Comparison of ENCODE assay signal across 1 cellular context in genomic region chr16:83701494-83701893, GRCh38.
TF ChIP-seq lines count a peak whose summit lies in the region.

No MANE protein-coding gene starts in this region.

TF ChIP-seq in HepG2, 621 proteins besides CTCF, POLR2A, EP300 and RAD21 (continued from another document and continues in another):
- TF ChIP-seq, protein P1, sequence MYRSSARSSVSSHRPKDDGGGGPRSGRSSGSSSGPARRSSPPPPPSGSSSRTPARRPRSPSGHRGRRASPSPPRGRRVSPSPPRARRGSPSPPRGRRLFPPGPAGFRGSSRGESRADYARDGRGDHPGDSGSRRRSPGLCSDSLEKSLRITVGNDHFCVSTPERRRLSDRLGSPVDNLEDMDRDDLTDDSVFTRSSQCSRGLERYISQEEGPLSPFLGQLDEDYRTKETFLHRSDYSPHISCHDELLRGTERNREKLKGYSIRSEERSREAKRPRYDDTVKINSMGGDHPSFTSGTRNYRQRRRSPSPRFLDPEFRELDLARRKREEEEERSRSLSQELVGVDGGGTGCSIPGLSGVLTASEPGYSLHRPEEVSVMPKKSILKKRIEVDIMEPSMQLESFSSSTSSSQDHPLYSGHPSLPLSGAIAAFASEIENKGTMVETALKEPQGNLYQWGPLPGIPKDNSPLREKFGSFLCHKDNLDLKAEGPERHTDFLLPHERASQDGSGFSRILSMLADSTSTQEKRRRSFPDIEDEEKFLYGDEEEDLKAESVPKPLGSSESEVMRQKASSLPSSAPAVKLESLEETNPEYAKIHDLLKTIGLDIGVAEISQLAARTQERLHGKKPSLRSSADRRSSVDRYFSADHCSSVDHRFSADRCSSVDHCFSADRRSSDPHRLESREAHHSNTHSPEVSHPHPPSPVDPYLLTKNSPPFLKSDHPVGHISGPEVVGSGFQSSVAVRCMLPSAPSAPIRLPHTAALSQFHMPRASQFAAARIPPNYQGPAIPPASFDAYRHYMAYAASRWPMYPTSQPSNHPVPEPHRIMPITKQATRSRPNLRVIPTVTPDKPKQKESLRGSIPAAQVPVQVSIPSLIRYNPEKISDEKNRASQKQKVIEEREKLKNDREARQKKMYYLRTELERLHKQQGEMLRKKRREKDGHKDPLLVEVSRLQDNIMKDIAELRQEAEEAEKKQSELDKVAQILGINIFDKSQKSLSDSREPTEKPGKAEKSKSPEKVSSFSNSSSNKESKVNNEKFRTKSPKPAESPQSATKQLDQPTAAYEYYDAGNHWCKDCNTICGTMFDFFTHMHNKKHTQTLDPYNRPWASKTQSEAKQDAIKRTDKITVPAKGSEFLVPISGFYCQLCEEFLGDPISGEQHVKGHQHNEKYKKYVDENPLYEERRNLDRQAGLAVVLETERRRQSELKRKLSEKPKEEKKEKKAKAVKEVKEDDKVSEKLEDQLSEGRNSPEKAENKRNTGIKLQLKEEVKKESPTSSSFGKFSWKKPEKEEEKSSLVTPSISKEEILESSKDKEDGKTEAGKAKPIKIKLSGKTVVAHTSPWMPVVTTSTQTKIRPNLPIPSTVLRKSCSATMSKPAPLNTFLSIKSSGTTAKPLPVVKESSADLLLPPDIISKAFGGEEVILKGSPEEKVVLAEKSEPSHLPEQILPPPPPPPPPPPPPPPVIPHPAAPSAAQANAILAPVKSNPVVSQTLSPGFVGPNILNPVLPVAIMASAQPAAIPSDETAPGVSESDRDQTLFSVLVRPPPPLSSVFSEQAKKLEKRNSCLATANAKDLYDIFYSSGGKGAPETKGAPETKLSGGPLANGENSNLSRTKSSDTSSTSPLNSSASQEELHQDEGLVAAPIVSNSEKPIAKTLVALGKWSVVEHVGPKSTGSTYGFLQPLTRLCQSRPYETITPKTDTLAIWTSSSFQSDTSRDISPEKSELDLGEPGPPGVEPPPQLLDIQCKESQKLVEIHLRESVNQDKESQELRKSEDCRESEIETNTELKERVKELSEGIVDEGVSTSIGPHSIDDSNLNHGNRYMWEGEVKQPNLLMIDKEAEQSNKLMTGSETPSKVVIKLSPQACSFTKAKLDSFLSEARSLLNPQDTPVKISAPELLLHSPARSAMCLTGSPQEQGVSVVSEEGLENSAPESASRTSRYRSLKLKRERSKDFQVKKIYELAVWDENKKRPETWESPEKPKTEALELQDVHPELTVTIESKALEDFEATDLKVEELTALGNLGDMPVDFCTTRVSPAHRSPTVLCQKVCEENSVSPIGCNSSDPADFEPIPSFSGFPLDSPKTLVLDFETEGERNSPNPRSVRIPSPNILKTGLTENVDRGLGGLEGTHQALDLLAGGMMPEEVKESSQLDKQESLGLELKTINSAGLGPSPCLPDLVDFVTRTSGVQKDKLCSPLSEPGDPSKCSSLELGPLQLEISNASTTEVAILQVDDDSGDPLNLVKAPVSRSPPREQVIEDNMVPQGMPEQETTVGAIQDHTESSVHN (CRISPR knock-in tag; IDR thresholded peaks at IDR 0.05) = no peak
- TF ChIP-seq ZMAT5 (CRISPR knock-in tag; IDR thresholded peaks at IDR 0.05; ENCODE audit: borderline replicate concordance, low read depth) = no peak
- no peak for TF ChIP-seq ZNF773 (CRISPR knock-in tag; IDR thresholded peaks at IDR 0.05; ENCODE audit: borderline replicate concordance)
- no peak for TF ChIP-seq SAFB2 (CRISPR knock-in tag; IDR thresholded peaks at IDR 0.05; ENCODE audit: borderline replicate concordance, low read depth)
- TF ChIP-seq HES4 (CRISPR knock-in tag; IDR thresholded peaks at IDR 0.05; ENCODE audit: borderline replicate concordance) = peak; percentile 60; the same call in 1 of the 2 replicates
- TF ChIP-seq, protein P2, sequence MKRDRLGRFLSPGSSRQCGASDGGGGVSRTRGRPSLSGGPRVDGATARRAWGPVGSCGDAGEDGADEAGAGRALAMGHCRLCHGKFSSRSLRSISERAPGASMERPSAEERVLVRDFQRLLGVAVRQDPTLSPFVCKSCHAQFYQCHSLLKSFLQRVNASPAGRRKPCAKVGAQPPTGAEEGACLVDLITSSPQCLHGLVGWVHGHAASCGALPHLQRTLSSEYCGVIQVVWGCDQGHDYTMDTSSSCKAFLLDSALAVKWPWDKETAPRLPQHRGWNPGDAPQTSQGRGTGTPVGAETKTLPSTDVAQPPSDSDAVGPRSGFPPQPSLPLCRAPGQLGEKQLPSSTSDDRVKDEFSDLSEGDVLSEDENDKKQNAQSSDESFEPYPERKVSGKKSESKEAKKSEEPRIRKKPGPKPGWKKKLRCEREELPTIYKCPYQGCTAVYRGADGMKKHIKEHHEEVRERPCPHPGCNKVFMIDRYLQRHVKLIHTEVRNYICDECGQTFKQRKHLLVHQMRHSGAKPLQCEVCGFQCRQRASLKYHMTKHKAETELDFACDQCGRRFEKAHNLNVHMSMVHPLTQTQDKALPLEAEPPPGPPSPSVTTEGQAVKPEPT (CRISPR knock-in tag; IDR thresholded peaks at IDR 0.05; ENCODE audit: low read depth) = no peak
- TF ChIP-seq TOE1 (CRISPR knock-in tag; IDR thresholded peaks at IDR 0.05) = no peak
- no peak for TF ChIP-seq ATF3 (CRISPR knock-in tag; IDR thresholded peaks at IDR 0.05)
- TF ChIP-seq ERF (CRISPR knock-in tag; IDR thresholded peaks at IDR 0.05) = peak; percentile 67
- TF ChIP-seq, protein P3, sequence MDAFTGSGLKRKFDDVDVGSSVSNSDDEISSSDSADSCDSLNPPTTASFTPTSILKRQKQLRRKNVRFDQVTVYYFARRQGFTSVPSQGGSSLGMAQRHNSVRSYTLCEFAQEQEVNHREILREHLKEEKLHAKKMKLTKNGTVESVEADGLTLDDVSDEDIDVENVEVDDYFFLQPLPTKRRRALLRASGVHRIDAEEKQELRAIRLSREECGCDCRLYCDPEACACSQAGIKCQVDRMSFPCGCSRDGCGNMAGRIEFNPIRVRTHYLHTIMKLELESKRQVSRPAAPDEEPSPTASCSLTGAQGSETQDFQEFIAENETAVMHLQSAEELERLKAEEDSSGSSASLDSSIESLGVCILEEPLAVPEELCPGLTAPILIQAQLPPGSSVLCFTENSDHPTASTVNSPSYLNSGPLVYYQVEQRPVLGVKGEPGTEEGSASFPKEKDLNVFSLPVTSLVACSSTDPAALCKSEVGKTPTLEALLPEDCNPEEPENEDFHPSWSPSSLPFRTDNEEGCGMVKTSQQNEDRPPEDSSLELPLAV (CRISPR knock-in tag; conservative IDR thresholded peaks at IDR 0.05; ENCODE audit: low read depth) = no peak
- no peak for TF ChIP-seq HMGXB3 (CRISPR knock-in tag; IDR thresholded peaks at IDR 0.05; ENCODE audit: borderline replicate concordance)
- TF ChIP-seq MNT (IDR thresholded peaks at IDR 0.05) = no peak
- no peak for TF ChIP-seq RFXANK (CRISPR knock-in tag; IDR thresholded peaks at IDR 0.05)
- no peak for TF ChIP-seq ZNF24 (IDR thresholded peaks at IDR 0.05)
- TF ChIP-seq ZNF3 (CRISPR knock-in tag; IDR thresholded peaks at IDR 0.05) = no peak
- TF ChIP-seq MBD4 (IDR thresholded peaks at IDR 0.05; ENCODE audit: borderline replicate concordance, low read length) = no peak
- TF ChIP-seq, protein P4, sequence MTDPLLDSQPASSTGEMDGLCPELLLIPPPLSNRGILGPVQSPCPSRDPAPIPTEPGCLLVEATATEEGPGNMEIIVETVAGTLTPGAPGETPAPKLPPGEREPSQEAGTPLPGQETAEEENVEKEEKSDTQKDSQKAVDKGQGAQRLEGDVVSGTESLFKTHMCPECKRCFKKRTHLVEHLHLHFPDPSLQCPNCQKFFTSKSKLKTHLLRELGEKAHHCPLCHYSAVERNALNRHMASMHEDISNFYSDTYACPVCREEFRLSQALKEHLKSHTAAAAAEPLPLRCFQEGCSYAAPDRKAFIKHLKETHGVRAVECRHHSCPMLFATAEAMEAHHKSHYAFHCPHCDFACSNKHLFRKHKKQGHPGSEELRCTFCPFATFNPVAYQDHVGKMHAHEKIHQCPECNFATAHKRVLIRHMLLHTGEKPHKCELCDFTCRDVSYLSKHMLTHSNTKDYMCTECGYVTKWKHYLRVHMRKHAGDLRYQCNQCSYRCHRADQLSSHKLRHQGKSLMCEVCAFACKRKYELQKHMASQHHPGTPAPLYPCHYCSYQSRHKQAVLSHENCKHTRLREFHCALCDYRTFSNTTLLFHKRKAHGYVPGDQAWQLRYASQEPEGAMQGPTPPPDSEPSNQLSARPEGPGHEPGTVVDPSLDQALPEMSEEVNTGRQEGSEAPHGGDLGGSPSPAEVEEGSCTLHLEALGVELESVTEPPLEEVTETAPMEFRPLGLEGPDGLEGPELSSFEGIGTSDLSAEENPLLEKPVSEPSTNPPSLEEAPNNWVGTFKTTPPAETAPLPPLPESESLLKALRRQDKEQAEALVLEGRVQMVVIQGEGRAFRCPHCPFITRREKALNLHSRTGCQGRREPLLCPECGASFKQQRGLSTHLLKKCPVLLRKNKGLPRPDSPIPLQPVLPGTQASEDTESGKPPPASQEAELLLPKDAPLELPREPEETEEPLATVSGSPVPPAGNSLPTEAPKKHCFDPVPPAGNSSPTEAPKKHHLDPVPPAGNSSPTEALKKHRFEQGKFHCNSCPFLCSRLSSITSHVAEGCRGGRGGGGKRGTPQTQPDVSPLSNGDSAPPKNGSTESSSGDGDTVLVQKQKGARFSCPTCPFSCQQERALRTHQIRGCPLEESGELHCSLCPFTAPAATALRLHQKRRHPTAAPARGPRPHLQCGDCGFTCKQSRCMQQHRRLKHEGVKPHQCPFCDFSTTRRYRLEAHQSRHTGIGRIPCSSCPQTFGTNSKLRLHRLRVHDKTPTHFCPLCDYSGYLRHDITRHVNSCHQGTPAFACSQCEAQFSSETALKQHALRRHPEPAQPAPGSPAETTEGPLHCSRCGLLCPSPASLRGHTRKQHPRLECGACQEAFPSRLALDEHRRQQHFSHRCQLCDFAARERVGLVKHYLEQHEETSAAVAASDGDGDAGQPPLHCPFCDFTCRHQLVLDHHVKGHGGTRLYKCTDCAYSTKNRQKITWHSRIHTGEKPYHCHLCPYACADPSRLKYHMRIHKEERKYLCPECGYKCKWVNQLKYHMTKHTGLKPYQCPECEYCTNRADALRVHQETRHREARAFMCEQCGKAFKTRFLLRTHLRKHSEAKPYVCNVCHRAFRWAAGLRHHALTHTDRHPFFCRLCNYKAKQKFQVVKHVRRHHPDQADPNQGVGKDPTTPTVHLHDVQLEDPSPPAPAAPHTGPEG (CRISPR knock-in tag; IDR thresholded peaks at IDR 0.05) = no peak
- TF ChIP-seq NFATC3 (CRISPR knock-in tag; IDR thresholded peaks at IDR 0.05) = no peak
- TF ChIP-seq ISX (CRISPR knock-in tag; conservative IDR thresholded peaks at IDR 0.05) = no peak
- no peak for TF ChIP-seq ZNF572 (CRISPR knock-in tag; IDR thresholded peaks at IDR 0.05)
- peak; percentile 82 for TF ChIP-seq PRMT3 (CRISPR knock-in tag; IDR thresholded peaks at IDR 0.05; ENCODE audit: borderline replicate concordance, low read depth)
- TF ChIP-seq FOXA3 (CRISPR knock-in tag; IDR thresholded peaks at IDR 0.05) = no peak
- TF ChIP-seq, protein P5, sequence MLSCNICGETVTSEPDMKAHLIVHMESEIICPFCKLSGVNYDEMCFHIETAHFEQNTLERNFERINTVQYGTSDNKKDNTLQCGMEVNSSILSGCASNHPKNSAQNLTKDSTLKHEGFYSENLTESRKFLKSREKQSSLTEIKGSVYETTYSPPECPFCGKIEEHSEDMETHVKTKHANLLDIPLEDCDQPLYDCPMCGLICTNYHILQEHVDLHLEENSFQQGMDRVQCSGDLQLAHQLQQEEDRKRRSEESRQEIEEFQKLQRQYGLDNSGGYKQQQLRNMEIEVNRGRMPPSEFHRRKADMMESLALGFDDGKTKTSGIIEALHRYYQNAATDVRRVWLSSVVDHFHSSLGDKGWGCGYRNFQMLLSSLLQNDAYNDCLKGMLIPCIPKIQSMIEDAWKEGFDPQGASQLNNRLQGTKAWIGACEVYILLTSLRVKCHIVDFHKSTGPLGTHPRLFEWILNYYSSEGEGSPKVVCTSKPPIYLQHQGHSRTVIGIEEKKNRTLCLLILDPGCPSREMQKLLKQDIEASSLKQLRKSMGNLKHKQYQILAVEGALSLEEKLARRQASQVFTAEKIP (CRISPR knock-in tag; IDR thresholded peaks at IDR 0.05; ENCODE audit: borderline replicate concordance) = no peak
- no peak for TF ChIP-seq CBFB (CRISPR knock-in tag; IDR thresholded peaks at IDR 0.05)
